8 cellular contexts compared by ENCODE assay signal in genomic region chr14:54509546-54510501, GRCh38. TPM values are rescaled to one million over a fixed set of nuclear protein-coding genes. Genes with fewer than 3 reads are reported as not detected.
DNase-seq lines count a peak whose midpoint lies in the region; ATAC-seq and TF ChIP-seq lines count a peak whose summit lies in the region.

TSS of gene CGRRF1 (plus strand) at chr14:54509906. CDS start at chr14:54509960, 54 bp downstream.

- TF ChIP-seq EP300 in SK-N-SH (IDR thresholded peaks at IDR 0.05; ENCODE audit: borderline replicate concordance in 1 of 2, low read depth in 1 of 2, low read length in 1 of 2): 0 out of 4 replicates have a peak, but pooled peaks of 1 of the 2 experiments have one; percentile 11

- H3F3A ChIP-seq in SK-N-SH (replicated peaks; ENCODE audit: insufficient read depth): no peaks in the 10 kb centered on the region

- CTCF ChIA-PET in SK-N-SH (lab: Yijun Ruan, JAX): interaction anchor here (0.7 to 2.1 kb wide), 9 partner anchors 11 to 308 kb away, joined by 3 to 6 read pairs (median 3); no protein-coding TSS in a partner anchor

- no peaks in the 10 kb centered on the region for H3K9me2 ChIP-seq in SK-N-SH

- H3K79me2 ChIP-seq in SK-N-SH (ENCODE audit: insufficient read depth): peaks cover 51% of the 10 kb centered on the region

- ATAC-seq in HG02588 (IDR thresholded peaks at IDR 0.05; ENCODE audit: unreplicated experiment): peak; percentile 97

- H3K4me2 ChIP-seq in SK-N-SH: peak within 1 kb of the TSS; percentile 75

- H3K36me3 ChIP-seq in SK-N-SH (replicated peaks in 1 of 2; ENCODE audit: control insufficient read depth in 1 of 2, insufficient read depth in 2 of 2, low read length in 1 of 2): peaks cover 2 to 10% of the 10 kb centered on the region in 2 experiments

- peaks cover 7 to 9% of the 10 kb centered on the region in 2 experiments; a peak in 3 of 4 replicates for H3K4me1 ChIP-seq in SK-N-SH (ENCODE audit: control insufficient read depth in 1 of 2, insufficient read depth in 2 of 2, low read depth in 1 of 2, low read length in 1 of 2)

- no peaks in the 10 kb centered on the region for H3K27me3 ChIP-seq in SK-N-SH (ENCODE audit: insufficient read depth)

- no peaks in the 10 kb centered on the region for H3K9me3 ChIP-seq in SK-N-SH

- no peaks in the 10 kb centered on the region for H4K20me1 ChIP-seq in SK-N-SH (ENCODE audit: insufficient read depth)

- TF ChIP-seq CTCF in GM10266 (IDR thresholded peaks at IDR 0.05; ENCODE audit: control insufficient read depth, insufficient read depth, low read depth, missing control alignments) (peak; percentile 59), SK-N-SH (IDR thresholded peaks at IDR 0.05) (peak; percentile 44)

- peak; percentile 95 for DNase-seq in GM10266 (ENCODE audit: extremely low spot score)
- peak; percentile 83 for DNase-seq in NCI-H1048 (lab: John Stamatoyannopoulos, UW)
- peak; percentile 97 for DNase-seq in SK-N-SH
- peak; percentile 95 for DNase-seq in activated naive CD4-positive, alpha-beta T cell treated with anti-CD3 and anti-CD28 coated beads, Interleukin-2, amount 50 U/mL, for 16 hours
- peak; percentile 97 for DNase-seq in germinal center (ENCODE audit: low spot score)
- peak; percentile 98 for DNase-seq in occipital lobe (lab: John Stamatoyannopoulos, UW)

- TF ChIP-seq RAD21 in SK-N-SH (IDR thresholded peaks at IDR 0.05; ENCODE audit: low read length): peak; percentile 12; the same call in 1 of the 2 replicates

- peak within 1 kb of the TSS; percentile 88 for H3K9ac ChIP-seq in SK-N-SH

- H3K4me3 ChIP-seq in SK-N-SH (ENCODE audit: low read depth in 2 of 2, low read length in 1 of 2): peak within 1 kb of the TSS; percentile 76 to 99

- H3K27ac ChIP-seq in SK-N-SH (ENCODE audit: low read depth in 2 of 2, low read length in 1 of 2): peak within 1 kb of the TSS; percentile 58 to 76; a peak in 3 of 4 replicates
- peak within 1 kb of the TSS; percentile 77 for H3K27ac ChIP-seq in temporal lobe (ENCODE audit: low read depth, low read length)

- H2AFZ ChIP-seq in SK-N-SH (ENCODE audit: low read depth): peak within 1 kb of the TSS; percentile 94

- POLR2A ChIA-PET in SK-N-SH (lab: Yijun Ruan, JAX): interaction anchor here (0.5 to 0.9 kb wide), 2 partner anchors 263 to 303 kb away, joined by 3 to 4 read pairs; no protein-coding TSS in a partner anchor

- WGBS in SK-N-SH (ENCODE audit: low lambda C conversion rate): 2% methylated on average over 27 of the region's 66 CpGs

TF ChIP-seq in SK-N-SH, 30 proteins besides CTCF, POLR2A, EP300 and RAD21 (continues in another document):
- no peak for TF ChIP-seq RXRA (IDR thresholded peaks at IDR 0.05; ENCODE audit: borderline replicate concordance, low read depth)
- TF ChIP-seq JUND (IDR thresholded peaks at IDR 0.05): no peak
- TF ChIP-seq GABPA (IDR thresholded peaks at IDR 0.05; ENCODE audit: low read depth): no peak
- peak; percentile 69; the same call in 1 of the 2 replicates for TF ChIP-seq MAX (IDR thresholded peaks at IDR 0.05; ENCODE audit: low read depth)
- 0 out of 2 replicates have a peak, but pooled peaks have one; percentile 21 for TF ChIP-seq YY1 (IDR thresholded peaks at IDR 0.05; ENCODE audit: low read depth)
- TF ChIP-seq MEF2A (IDR thresholded peaks at IDR 0.05; ENCODE audit: borderline replicate concordance, low read depth): no peak
- no peak for TF ChIP-seq NRF1 (IDR thresholded peaks at IDR 0.05; ENCODE audit: low read depth, low read length)
- TF ChIP-seq TCF12 (IDR thresholded peaks at IDR 0.05): no peak
- TF ChIP-seq USF1 (IDR thresholded peaks at IDR 0.05; ENCODE audit: borderline replicate concordance, low read depth): no peak
- TF ChIP-seq POLR2AphosphoS5 (IDR thresholded peaks at IDR 0.05; ENCODE audit: low read depth, low read length): peak; percentile 83
- no peak for TF ChIP-seq FOXJ3 (CRISPR knock-in tag; IDR thresholded peaks at IDR 0.05)
- no peak for TF ChIP-seq EZH2phosphoT487 (IDR thresholded peaks at IDR 0.05; ENCODE audit: borderline replicate concordance, low read depth)
- peak; percentile 34 for TF ChIP-seq REST (IDR thresholded peaks at IDR 0.05; ENCODE audit: low read depth, low read length)
- TF ChIP-seq SIN3A (IDR thresholded peaks at IDR 0.05; ENCODE audit: borderline replicate concordance, low read depth, low read length): peak; percentile 74; the same call in 1 of the 2 replicates
- peak; percentile 43; the same call in 1 of the 2 replicates for TF ChIP-seq RFX5 (IDR thresholded peaks at IDR 0.05; ENCODE audit: low read length)
- TF ChIP-seq ZBTB33 (IDR thresholded peaks at IDR 0.05; ENCODE audit: borderline replicate concordance, low read depth): peak; percentile 89
- TF ChIP-seq TEAD4 (IDR thresholded peaks at IDR 0.05; ENCODE audit: borderline replicate concordance, insufficient read depth): no peak
- peak; percentile 66 for TF ChIP-seq TAF1 (IDR thresholded peaks at IDR 0.05; ENCODE audit: borderline replicate concordance, low read depth, low read length)
- TF ChIP-seq ELF1 (IDR thresholded peaks at IDR 0.05): peak; percentile 49; the same call in 1 of the 2 replicates
- TF ChIP-seq GATA2 (CRISPR knock-in tag; IDR thresholded peaks at IDR 0.05): no peak
- TF ChIP-seq FOSL2 (IDR thresholded peaks at IDR 0.05; ENCODE audit: borderline replicate concordance, low read depth): no peak
- TF ChIP-seq MXI1 (IDR thresholded peaks at IDR 0.05; ENCODE audit: low read depth, low read length): peak; percentile 66; the same call in 1 of the 2 replicates
- TF ChIP-seq IRF3 (IDR thresholded peaks at IDR 0.05; ENCODE audit: low read depth, low read length): no peak
- TF ChIP-seq NFIC (IDR thresholded peaks at IDR 0.05; ENCODE audit: borderline replicate concordance): no peak
- peak; percentile 72 for TF ChIP-seq RCOR1 (IDR thresholded peaks at IDR 0.05; ENCODE audit: low read length)

RNA-seq across cellular contexts. Expression of gene CGRRF1, which starts in this region (rescaled TPM):
- polyA plus RNA-seq in SK-N-SH (2012; rRNA removed): 6.4 and 7.7 TPM in 2 replicates
- 9.4 and 9.7 TPM in 2 replicates for polyA plus RNA-seq in SK-N-SH (2012; cell fraction: cytosol; rRNA removed)
- 6.4 and 12.1 TPM in 2 replicates for polyA plus RNA-seq in SK-N-SH (2012; cell fraction: nucleus; rRNA removed)
- 18.9 TPM for total RNA-seq in occipital lobe
- 17.0 TPM for total RNA-seq in temporal lobe

Comparison
In these comparisons a context has a peak if more than half of its experiments do, and no peak if none do; other contexts are left out.
1. Peak in every context shown above with its lines: DNase-seq, ATAC-seq, H3K4me3 ChIP-seq and H3K27ac ChIP-seq.